In genomic region chr1:30465096-30465495, GRCh38 we compare ENCODE assay signal across 21 cellular contexts.
DNase-seq lines count a peak whose midpoint lies in the region; ATAC-seq, FAIRE-seq and TF ChIP-seq lines count a peak whose summit lies in the region.
"Had no signal": no experiment of that assay in that cellular context is flagged by ENCODE, and none has a peak within 500 bp of the region (broad histone marks: within the 10 kb centered on the region; RNA-seq: fewer than 3 reads in every experiment).

No MANE protein-coding gene starts in this region.

- no peaks in the 10 kb centered on the region for H3K4me1 Mint-ChIP-seq in activated T-cell treated with anti-CD3 and anti-CD28 coated beads, Interleukin-2, amount 50 U/mL, for 72 hours (ENCODE audit: low read depth)
- H3K4me1 Mint-ChIP-seq: GM23338 had no signal

- TF ChIP-seq POLR2A in HepG2 (IDR thresholded peaks at IDR 0.05; ENCODE audit: insufficient read depth in 1 of 2, low read depth in 2 of 2, low read length in 2 of 2) (no peak), sigmoid colon (IDR thresholded peaks at IDR 0.05) (no peak)

- TF ChIP-seq CTCF in HepG2 (CRISPR knock-in tag; IDR thresholded peaks at IDR 0.05): no peak
- no peak for TF ChIP-seq CTCF in sigmoid colon (IDR thresholded peaks at IDR 0.05)

- H3K4me1 ChIP-seq in HepG2 (ENCODE audit: insufficient read depth, low read length) (no peaks in the 10 kb centered on the region), sigmoid colon (no peaks in the 10 kb centered on the region)
- H3K4me1 ChIP-seq: A549 had no signal

- H3K27me3 ChIP-seq in HepG2 (ENCODE audit: control insufficient read depth in 1 of 2, insufficient read depth in 2 of 2, low read length in 2 of 2) (peaks cover 0 to 10% of the 10 kb centered on the region in 2 experiments; a peak in 1 of 5 replicates), sigmoid colon (no peaks in the 10 kb centered on the region)

- no peaks in the 10 kb centered on the region for H3K36me3 Mint-ChIP-seq in activated T-cell treated with anti-CD3 and anti-CD28 coated beads, Interleukin-2, amount 50 U/mL, for 72 hours (ENCODE audit: insufficient read depth in 2 of 2)

- H3K9me3 Mint-ChIP-seq in activated T-cell treated with anti-CD3 and anti-CD28 coated beads, Interleukin-2, amount 50 U/mL, for 72 hours: no peaks in the 10 kb centered on the region
- H3K9me3 Mint-ChIP-seq: HFFc6 had no signal

- H4K20me1 ChIP-seq in HepG2 (ENCODE audit: insufficient read depth, low read length): no peaks in the 10 kb centered on the region

- peak; percentile 6 for DNase-seq in activated T-cell treated with anti-CD3 and anti-CD28 coated beads, Interleukin-2, amount 50 U/mL, for 1 hour
- no peak for DNase-seq in activated T-cell treated with anti-CD3 and anti-CD28 coated beads, Interleukin-2, amount 50 U/mL, for 72 hours
- DNase-seq in HepG2 (ENCODE audit: low spot score): no peak
- DNase-seq in sigmoid colon: peak; percentile 19
- DNase-seq in foreskin melanocyte: no peak
- no peak for DNase-seq in NCI-H128 (lab: John Stamatoyannopoulos, UW; ENCODE audit: unreplicated experiment)
- DNase-seq: AML-193; CD4-positive, alpha-beta T cell; DMS153; DMS79; GDM1; HCEC 1CT; HFFc6 had no signal

- POLR2A ChIA-PET in HepG2 (lab: Yijun Ruan, JAX): no interaction called here

- ATAC-seq in activated T-cell treated with anti-CD3 and anti-CD28 coated beads, Interleukin-2, amount 50 U/mL, for 72 hours (replicated peaks in 1 of 2): no peak
- no peak for ATAC-seq in HepG2
- no peak for ATAC-seq in HG02884 (IDR thresholded peaks at IDR 0.05; ENCODE audit: unreplicated experiment)
- ATAC-seq: A549, GM23338 had no signal

- no peaks in the 10 kb centered on the region for H3K79me2 ChIP-seq in HepG2 (ENCODE audit: insufficient read depth, low read length)

- H3K27ac ChIP-seq in HepG2 (ENCODE audit: extremely low read length, insufficient read depth, low read length) (no peak overlapping the region), sigmoid colon (no peak overlapping the region)
- H3K27ac ChIP-seq: 22Rv1, A549, C4-2B had no signal

- no peak overlapping the region for H3K4me2 ChIP-seq in HepG2 (ENCODE audit: low read depth, low read length)
- H3K4me2 ChIP-seq: A549, GM23338 had no signal

- no peak overlapping the region for H2AFZ ChIP-seq in HepG2 (ENCODE audit: low read length)
- H2AFZ ChIP-seq: GM23338 had no signal

- in situ Hi-C loops in HepG2 (cut with HindIII; ENCODE audit: extremely low pct_ligation_motif_present, low pct_unique_long_range_greater_than_20kb): no loop called here

- no peak overlapping the region for H3K9ac ChIP-seq in HepG2 (ENCODE audit: insufficient read depth, low read depth, low read length)

- H3K9me3 ChIP-seq in HepG2 (ENCODE audit: low read length) (no peaks in the 10 kb centered on the region), sigmoid colon (no peaks in the 10 kb centered on the region)
- H3K9me3 ChIP-seq: A549 had no signal

- no peak overlapping the region for H3K27ac Mint-ChIP-seq in activated T-cell treated with anti-CD3 and anti-CD28 coated beads, Interleukin-2, amount 50 U/mL, for 72 hours
- H3K27ac Mint-ChIP-seq: CD4-positive, alpha-beta T cell; GM23338; HFFc6 had no signal

- no peak for TF ChIP-seq RAD21 in HepG2 (CRISPR knock-in tag; IDR thresholded peaks at IDR 0.05)

- H3K4me3 Mint-ChIP-seq in activated T-cell treated with anti-CD3 and anti-CD28 coated beads, Interleukin-2, amount 50 U/mL, for 72 hours: no peak overlapping the region
- H3K4me3 Mint-ChIP-seq: CD4-positive, alpha-beta T cell; GM23338; HFFc6 had no signal

- CTCF ChIA-PET in HepG2 (lab: Yijun Ruan, JAX; ENCODE audit: low intra/inter-chr PET ratio, low total read pairs): no interaction called here

- H3K4me3 ChIP-seq in HepG2 (replicated peaks in 1 of 3; ENCODE audit: insufficient read depth in 1 of 3, low read depth in 2 of 3, low read length in 3 of 3) (no peak overlapping the region), sigmoid colon (no peak overlapping the region)
- H3K4me3 ChIP-seq: A549, GM23338 had no signal

- 0% methylated on average over 2 of the region's 2 CpGs for WGBS in HepG2 (ENCODE audit: low lambda C conversion rate)
- WGBS in sigmoid colon, 2 donors: 59 to 74% methylated on average over 2 of the region's 2 CpGs

- H3K27me3 Mint-ChIP-seq in activated T-cell treated with anti-CD3 and anti-CD28 coated beads, Interleukin-2, amount 50 U/mL, for 72 hours (ENCODE audit: low read depth): no peaks in the 10 kb centered on the region

- BruUV-seq in HepG2 (replicated peaks; lab: Mats Ljungman, UMichigan): no TSS peak

- intact Hi-C loops in HepG2 (cut with micrococcal nuclease; ENCODE audit: unreplicated experiment): no loop called here
- intact Hi-C loops in sigmoid colon (cut with DNase I): no loop called here

- H3K36me3 ChIP-seq in HepG2 (replicated peaks in 1 of 2; ENCODE audit: control insufficient read depth in 1 of 2, insufficient read depth in 2 of 2, low read length in 2 of 2) (no peaks in the 10 kb centered on the region), sigmoid colon (no peaks in the 10 kb centered on the region)

- TF ChIP-seq EP300 in HepG2 (IDR thresholded peaks at IDR 0.05; ENCODE audit: low read depth in 2 of 2, low read length in 2 of 2): no peak
- no peak for TF ChIP-seq EP300 in HepG2 (CRISPR knock-in tag; IDR thresholded peaks at IDR 0.05; ENCODE audit: borderline replicate concordance)
- no peak for TF ChIP-seq EP300 in sigmoid colon (IDR thresholded peaks at IDR 0.05)

- no peak for FAIRE-seq in HepG2 (lab: Jason Lieb, UNC)
- FAIRE-seq: A549, GM12892, GM18507, H54 had no signal

TF ChIP-seq in HepG2, 621 proteins besides CTCF, POLR2A, EP300 and RAD21:
- 0 out of 2 replicates have a peak, but pooled peaks have one; percentile 29 for TF ChIP-seq CREB1 (IDR thresholded peaks at IDR 0.05)
- TF ChIP-seq CREB1 (CRISPR knock-in tag; IDR thresholded peaks at IDR 0.05): no peak
- no peak for TF ChIP-seq RARA (CRISPR knock-in tag; IDR thresholded peaks at IDR 0.05)
- no peak for TF ChIP-seq ZBTB21 (CRISPR knock-in tag; IDR thresholded peaks at IDR 0.05)

Comparison
In these comparisons a context has a peak if more than half of its experiments do, and no peak if none do; other contexts are left out.
1. DNase-seq: peak in activated T-cell treated with anti-CD3 and anti-CD28 coated beads, Interleukin-2, amount 50 U/mL, for 1 hour (single experiment) and sigmoid colon (single experiment); none in activated T-cell treated with anti-CD3 and anti-CD28 coated beads, Interleukin-2, amount 50 U/mL, for 72 hours (0 of 2), HepG2 (single experiment), foreskin melanocyte (single experiment) and NCI-H128 (single experiment).